Comparison of ENCODE assay signal across 22 cellular contexts in the genomic region with DNA sequence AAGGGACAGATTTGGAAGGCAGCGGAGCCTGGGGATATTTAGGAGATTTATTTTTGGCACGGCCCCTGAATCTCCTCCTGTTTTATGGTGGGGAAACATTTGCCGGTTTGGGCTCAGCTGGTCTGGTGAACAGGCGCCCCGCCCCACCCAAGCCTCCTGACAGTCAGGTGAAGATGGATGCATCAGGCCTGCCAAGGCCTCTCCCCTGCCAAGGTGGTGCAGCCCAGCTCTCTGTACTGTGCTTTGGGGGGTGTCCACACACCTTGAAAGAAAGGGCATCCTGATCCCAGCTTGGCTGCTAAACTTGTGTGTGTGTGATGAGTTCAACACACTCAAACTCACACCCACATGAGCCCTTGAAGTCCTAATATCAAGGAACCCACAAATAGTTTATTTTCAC.
"Had no signal": no experiment of that assay in that cellular context is flagged by ENCODE, and none has a peak within 500 bp of the region (broad histone marks: within the 10 kb centered on the region; RNA-seq: fewer than 3 reads in every experiment).

No MANE protein-coding gene starts in this region.

- H3K4me3 ChIP-seq: SJCRH30 had no signal

- H3K9me3 ChIP-seq: SJCRH30 had no signal

- ATAC-seq: SK-N-SH treated with all-trans-retinoic acid at 6 μM for 48 hours had no signal

- H3K36me3 ChIP-seq: SJCRH30 had no signal

- DNase-seq: Karpas-422, KG1, MM.1S, MV-4-11, NCI-H1048, NCI-H1105, NCI-H1417, NCI-H1436 treated with DMSO at 0.1 percent for 48 hours, NCI-H187, NCI-H2029, NCI-H2081 treated with DMSO at 0.1 percent for 48 hours, NCI-H2171, NCI-H226, NCI-H446, NCI-H510A, NCI-H524 treated with DMSO at 0.1 percent for 48 hours, NCI-H82, SHP77 treated with DMSO at 0.1 percent for 48 hours, T-helper 1 cell had no signal

- H3K27ac ChIP-seq: RWPE1, SJCRH30 had no signal

- H3K27me3 ChIP-seq: SJCRH30 had no signal

- H3K4me1 ChIP-seq: SJCRH30 had no signal
